ENCODE assay signal across 27 cellular contexts in the genomic region with DNA sequence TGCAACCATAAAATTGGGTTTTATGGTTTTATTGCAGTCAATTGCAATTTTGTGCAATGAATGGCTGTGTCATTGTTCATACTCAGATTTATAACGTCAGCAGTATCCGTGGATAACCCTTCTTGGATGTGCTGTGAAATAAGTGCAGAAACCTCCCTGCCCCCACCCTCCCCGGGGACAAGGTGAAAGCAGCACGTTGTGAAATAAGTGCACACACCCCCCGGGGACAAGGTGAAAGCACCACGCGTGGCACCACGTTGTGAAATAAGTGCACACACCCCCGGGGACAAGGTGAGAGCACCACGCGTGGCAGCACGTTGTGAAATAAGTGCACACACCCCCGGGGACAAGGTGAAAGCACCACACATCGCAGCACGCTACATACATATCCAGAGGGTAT.
"Had no signal": no experiment of that assay in that cellular context is flagged by ENCODE, and none has a peak within 500 bp of the region (broad histone marks: within the 10 kb centered on the region; RNA-seq: fewer than 3 reads in every experiment).

No MANE protein-coding gene starts in this region.

- H3K27me3 ChIP-seq: adrenal gland, ascending aorta, brain microvascular endothelial cell, gastroesophageal sphincter, heart left ventricle, ovary, thyroid gland had no signal

- H3K9me3 ChIP-seq: adrenal gland, ascending aorta, gastroesophageal sphincter, heart left ventricle, ovary, prostate gland, thyroid gland had no signal

- FAIRE-seq: keratinocyte, TTC549 had no signal

- H3K36me3 Mint-ChIP-seq: activated naive CD4-positive, alpha-beta T cell treated with anti-CD3 and anti-CD28 coated beads, Interleukin-2, amount 50 U/mL, for 72 hours had no signal

- H3K4me1 ChIP-seq: adrenal gland, ascending aorta, gastroesophageal sphincter, heart left ventricle, prostate gland, thyroid gland had no signal

- ATAC-seq: activated CD8-positive, alpha-beta T cell treated with anti-CD3 and anti-CD28 coated beads, Interleukin-2, amount 10 ng/mL, durations not matched to agents 7 days and 5 days; activated naive CD4-positive, alpha-beta T cell treated with anti-CD3 and anti-CD28 coated beads, Interleukin-2, amount 50 U/mL, for 72 hours; gastroesophageal sphincter; heart left ventricle; natural killer cell; stimulated activated naive CD8-positive, alpha-beta T cell treated with anti-CD3 and anti-CD28 coated beads, Interleukin-15, Interleukin-2, amounts not matched to agents 100 U/mL and 50 U/mL, for 24 hours had no signal

- H3K4me3 ChIP-seq: adrenal gland, ascending aorta, gastroesophageal sphincter, heart left ventricle, lung, ovary, prostate gland, thyroid gland had no signal

- H3K4me3 Mint-ChIP-seq: activated CD8-positive, alpha-beta T cell treated with anti-CD3 and anti-CD28 coated beads, Interleukin-2, amount 10 ng/mL, durations not matched to agents 7 days and 5 days; activated T-helper 1 cell treated with anti-CD3 and anti-CD28 coated beads, Interleukin-12 subunit alpha, Interleukin-12 subunit beta, Interleukin-2, Interleukin-4 antibody, amounts not matched to agents 30 ng/mL and 10 ng/mL and 1 ng/mL, durations not matched to agents 14 hours and 24 hours and 36 hours; natural killer cell; T-helper 2 cell treated with Interferon-gamma antibody and Interleukin-4, amounts not matched to agents 5 μg/mL and 100 μg/mL, for 36 hours had no signal

- DNase-seq: activated CD4-positive, alpha-beta T cell treated with anti-CD3 and anti-CD28 coated beads for 1 hour; activated CD4-positive, alpha-beta T cell treated with anti-CD3 and anti-CD28 coated beads, Interleukin-2, amount 50 U/mL, for 1 hour; activated CD8-positive, alpha-beta T cell treated with anti-CD3 and anti-CD28 coated beads, Interleukin-2, amount 10 ng/mL, durations not matched to agents 7 days and 5 days; activated gamma-delta T cell; adrenal gland; brain microvascular endothelial cell; caudate nucleus; dermis blood vessel endothelial cell; effector CD8-positive, alpha-beta T cell; erythroblast; heart left ventricle; natural killer cell; ovary; stimulated activated CD4-positive, alpha-beta T cell treated with anti-CD3 and anti-CD28 coated beads, Interleukin-12 subunit alpha, Interleukin-12 subunit beta, amount 100 ng/mL, for 4 hours; stimulated activated CD4-positive, alpha-beta T cell treated with anti-CD3 and anti-CD28 coated beads, Interleukin-4, amount 100 ng/mL, for 4 hours; stimulated activated naive CD8-positive, alpha-beta T cell treated with anti-CD3 and anti-CD28 coated beads, Interleukin-15, Interleukin-2, amounts not matched to agents 100 U/mL and 50 U/mL, for 24 hours; substantia nigra; thyroid gland had no signal

- H3K27ac Mint-ChIP-seq: activated CD8-positive, alpha-beta T cell treated with anti-CD3 and anti-CD28 coated beads, Interleukin-2, amount 10 ng/mL, durations not matched to agents 7 days and 5 days; activated naive CD4-positive, alpha-beta T cell treated with anti-CD3 and anti-CD28 coated beads, Interleukin-2, amount 50 U/mL, for 72 hours; activated T-helper 1 cell treated with anti-CD3 and anti-CD28 coated beads, Interleukin-12 subunit alpha, Interleukin-12 subunit beta, Interleukin-2, Interleukin-4 antibody, amounts not matched to agents 30 ng/mL and 10 ng/mL and 1 ng/mL, durations not matched to agents 14 hours and 24 hours and 36 hours; natural killer cell; T-helper 2 cell treated with Interferon-gamma antibody and Interleukin-4, amounts not matched to agents 5 μg/mL and 100 μg/mL, for 36 hours had no signal

- H3K27ac ChIP-seq: adrenal gland, ascending aorta, brain microvascular endothelial cell, gastroesophageal sphincter, heart left ventricle, ovary, prostate gland, thyroid gland had no signal

- H3K36me3 ChIP-seq: brain microvascular endothelial cell, prostate gland had no signal

- H3K9me3 Mint-ChIP-seq: activated naive CD4-positive, alpha-beta T cell treated with anti-CD3 and anti-CD28 coated beads, Interleukin-2, amount 50 U/mL, for 72 hours; activated T-helper 1 cell treated with anti-CD3 and anti-CD28 coated beads, Interleukin-12 subunit alpha, Interleukin-12 subunit beta, Interleukin-2, Interleukin-4 antibody, amounts not matched to agents 30 ng/mL and 10 ng/mL and 1 ng/mL, durations not matched to agents 14 hours and 24 hours and 36 hours; natural killer cell; T-helper 2 cell treated with Interferon-gamma antibody and Interleukin-4, amounts not matched to agents 5 μg/mL and 100 μg/mL, for 36 hours had no signal
